19 cellular contexts compared by ENCODE assay signal in genomic region chr6:110661426-110661825, GRCh38.
DNase-seq lines count a peak whose midpoint lies in the region; ATAC-seq, FAIRE-seq and TF ChIP-seq lines count a peak whose summit lies in the region.
"Had no signal": no experiment of that assay in that cellular context is flagged by ENCODE, and none has a peak within 500 bp of the region (broad histone marks: within the 10 kb centered on the region; RNA-seq: fewer than 3 reads in every experiment).

No MANE protein-coding gene starts in this region.

- no peak overlapping the region for H2AFZ ChIP-seq in PC-3 (ENCODE audit: low read length)

- peaks cover 55% of the 10 kb centered on the region for H3K4me1 ChIP-seq in PC-3 (ENCODE audit: insufficient read depth, low read length)

- H3K27me3 ChIP-seq in PC-3 (ENCODE audit: low read length): no peaks in the 10 kb centered on the region
- no peaks in the 10 kb centered on the region for H3K27me3 ChIP-seq in bronchial epithelial cell (ENCODE audit: control insufficient read depth, insufficient read depth, low read length)

- H3F3A ChIP-seq in PC-3 (ENCODE audit: low read length, unreplicated experiment): peaks cover 7% of the 10 kb centered on the region

- BruUV-seq in PC-3 (replicated peaks; lab: Mats Ljungman, UMichigan): no TSS peak

- no peaks in the 10 kb centered on the region for H3K9me2 ChIP-seq in PC-3 (replicated peaks; ENCODE audit: low read length)

- H3K27ac ChIP-seq in C4-2B (peak overlapping the region; percentile 100), PC-3 (ENCODE audit: low read length) (peak overlapping the region; percentile 93)

- H3K4me3 ChIP-seq in PC-3 (ENCODE audit: low read length) (no peak overlapping the region), bronchial epithelial cell (ENCODE audit: low read depth, low read length) (no peak overlapping the region), foreskin fibroblast (ENCODE audit: low read depth in 1 of 2, low read length in 2 of 2) (no peak overlapping the region)

- POLR2A ChIA-PET in PC-3 (lab: Charles Lee; ENCODE audit: unreplicated experiment): no interaction called here

- H3K79me2 ChIP-seq in PC-3 (ENCODE audit: low read length): no peaks in the 10 kb centered on the region

- CTCF ChIA-PET in PC-3 (lab: Charles Lee): no interaction called here

- FAIRE-seq in bronchial epithelial cell (lab: Jason Lieb, UNC): no peak
- FAIRE-seq: A204.1, GM19239, HepG2, HTR-8/SVneo had no signal

- DNase-seq in PC-3: peak; percentile 72
- DNase-seq in bronchial epithelial cell (ENCODE audit: low read depth): peak; percentile 83
- peak; percentile 5 to 32 for DNase-seq in foreskin fibroblast
- no peak for DNase-seq in hippocampal formation (lab: John Stamatoyannopoulos, UW)
- no peak for DNase-seq in dermis blood vessel endothelial cell
- DNase-seq in SW480 (ENCODE audit: low spot score): no peak
- DNase-seq in GDM1 (lab: John Stamatoyannopoulos, UW): no peak
- DNase-seq: C1 segment of cervical spinal cord; CD4-positive, alpha-beta memory T cell; DMS153; DMS79 treated with DMSO at 0.1 percent for 48 hours; EL; GF-D8; HCEC 1CT had no signal

- H3K9me3 ChIP-seq in PC-3 (ENCODE audit: low read length): no peaks in the 10 kb centered on the region

- peak overlapping the region; percentile 61; the same call in 1 of the 2 replicates for H3K9ac ChIP-seq in PC-3 (ENCODE audit: low read length)

- intact Hi-C loops in PC-3 (cut with micrococcal nuclease): loop anchor here (5.0 kb wide), 1 partner anchor 134 kb away; no protein-coding TSS in a partner anchor

- no peak for TF ChIP-seq CTCF in C4-2B (conservative IDR thresholded peaks at IDR 0.05)
- no peak for TF ChIP-seq CTCF in PC-3 (conservative IDR thresholded peaks at IDR 0.05; ENCODE audit: low read depth, low read length)
- no peak for TF ChIP-seq CTCF in bronchial epithelial cell (IDR thresholded peaks at IDR 0.05; ENCODE audit: insufficient read depth, low read length, severe bottlenecking)
- no peak for TF ChIP-seq CTCF in foreskin fibroblast (IDR thresholded peaks at IDR 0.05; ENCODE audit: low read depth, low read length)

- ATAC-seq in PC-3: no peak
- ATAC-seq: HepG2 had no signal

- no peaks in the 10 kb centered on the region for H4K20me1 ChIP-seq in PC-3 (ENCODE audit: low read length)

- no peak overlapping the region for H3K4me2 ChIP-seq in PC-3 (ENCODE audit: low read length)

- H3K36me3 ChIP-seq in PC-3 (ENCODE audit: low read depth, low read length) (0 out of 2 replicates have a peak, but pooled peaks cover 2% of the 10 kb centered on the region), bronchial epithelial cell (ENCODE audit: control insufficient read depth, insufficient read depth, low read length) (no peaks in the 10 kb centered on the region)

Comparison
In these comparisons a context has a peak if more than half of its experiments do, and no peak if none do; other contexts are left out.
1. DNase-seq: peak in PC-3 (single experiment), bronchial epithelial cell (single experiment) and foreskin fibroblast (2 of 2); none in hippocampal formation (0 of 2), dermis blood vessel endothelial cell (single experiment), SW480 (single experiment) and GDM1 (single experiment).